In genomic region chr6:162964703-162965140, GRCh38 we compare ENCODE assay signal across 12 cellular contexts.
A peak's percentile ranks its signal among the peaks of the same experiment; 100 is the strongest.
DNase-seq lines count a peak whose midpoint lies in the region; ATAC-seq and TF ChIP-seq lines count a peak whose summit lies in the region.
"Had no signal": no experiment of that assay in that cellular context is flagged by ENCODE, and none has a peak within 500 bp of the region (broad histone marks: within the 10 kb centered on the region; RNA-seq: fewer than 3 reads in every experiment).

No MANE protein-coding gene starts in this region.

- peaks cover 7% of the 10 kb centered on the region for H3K36me3 Mint-ChIP-seq in HFFc6 (ENCODE audit: low read depth)

- intact Hi-C loops in adrenal gland (cut with DNase I) = no loop called here
- intact Hi-C loops in left ventricle myocardium superior (cut with micrococcal nuclease) = no loop called here
- intact Hi-C loops in esophagus muscularis mucosa (cut with DNase I) = no loop called here
- intact Hi-C loops in posterior vena cava (cut with DNase I) = no loop called here

- peak overlapping the region; percentile 48 for H3K4me3 Mint-ChIP-seq in HFFc6
- H3K4me3 Mint-ChIP-seq: activated T-cell treated with anti-CD3 and anti-CD28 coated beads, Interleukin-2, amount 50 U/mL, for 4 hours; T-helper 2 cell treated with Interferon-gamma antibody and Interleukin-4, amounts not matched to agents 5 μg/mL and 100 μg/mL, for 36 hours had no signal

- no peak for TF ChIP-seq EP300 in esophagus muscularis mucosa (IDR thresholded peaks at IDR 0.05)

- peaks cover 52% of the 10 kb centered on the region for H3K4me1 Mint-ChIP-seq in HFFc6 (ENCODE audit: low read depth)

- H3K27ac ChIP-seq in adrenal gland (no peak overlapping the region), esophagus muscularis mucosa (replicated peaks in 1 of 4) (no peak overlapping the region)

- H3K36me3 ChIP-seq in adrenal gland (replicated peaks in 1 of 2) (no peaks in the 10 kb centered on the region), esophagus muscularis mucosa (no peaks in the 10 kb centered on the region)

- H3K9me3 Mint-ChIP-seq in HFFc6 = no peaks in the 10 kb centered on the region
- H3K9me3 Mint-ChIP-seq: activated T-cell treated with anti-CD3 and anti-CD28 coated beads, Interleukin-2, amount 50 U/mL, for 4 hours had no signal

- H3K9me3 ChIP-seq in adrenal gland (replicated peaks in 1 of 3) = no peaks in the 10 kb centered on the region
- no peaks in the 10 kb centered on the region for H3K9me3 ChIP-seq in esophagus muscularis mucosa

- DNase-seq in HFFc6 = peak; percentile 100
- peak in 6 of 7 donors; percentile 22 to 60 (median 28) for DNase-seq in adrenal gland
- peak; percentile 69 for DNase-seq in left ventricle myocardium superior
- DNase-seq in smooth muscle cell of the brain vasculature (ENCODE audit: low read depth, low spot score) = peak; percentile 94
- no peak for DNase-seq in NCI-H1436 (lab: John Stamatoyannopoulos, UW)
- DNase-seq in esophagus muscularis mucosa (ENCODE audit: extremely low spot score) = no peak
- no peak for DNase-seq in posterior vena cava (ENCODE audit: low spot score)
- no peak for DNase-seq in DMS79 treated with DMSO at 0.1 percent for 48 hours (lab: John Stamatoyannopoulos, UW)
- DNase-seq: activated T-cell treated with anti-CD3 and anti-CD28 coated beads, Interleukin-2, amount 50 U/mL, for 4 hours; mesendoderm; NCI-H187 treated with DMSO at 0.1 percent for 48 hours had no signal

- no peak overlapping the region for H3K4me3 ChIP-seq in adrenal gland
- H3K4me3 ChIP-seq in esophagus muscularis mucosa = no peak overlapping the region

- no peaks in the 10 kb centered on the region for H3K4me1 ChIP-seq in adrenal gland (replicated peaks in 1 of 2)
- no peaks in the 10 kb centered on the region for H3K4me1 ChIP-seq in esophagus muscularis mucosa

- H3K27me3 Mint-ChIP-seq in HFFc6 (ENCODE audit: insufficient read depth) = peaks cover 4% of the 10 kb centered on the region

- peak overlapping the region; percentile 89 for H3K27ac Mint-ChIP-seq in HFFc6
- H3K27ac Mint-ChIP-seq: T-helper 2 cell treated with Interferon-gamma antibody and Interleukin-4, amounts not matched to agents 5 μg/mL and 100 μg/mL, for 36 hours had no signal

- peak; percentile 98 for ATAC-seq in left ventricle myocardium superior
- ATAC-seq: activated T-cell treated with anti-CD3 and anti-CD28 coated beads, Interleukin-2, amount 50 U/mL, for 4 hours had no signal

- 48 to 66% (median 52%) methylated on average over 5 of the region's 5 CpGs for WGBS in adrenal gland, 4 donors
- 37% methylated on average over 5 of the region's 5 CpGs for WGBS in esophagus muscularis mucosa

- TF ChIP-seq POLR2A in adrenal gland (IDR thresholded peaks at IDR 0.05) (no peak), esophagus muscularis mucosa (IDR thresholded peaks at IDR 0.05; ENCODE audit: low read depth) (no peak)

- TF ChIP-seq CTCF in HFFc6 (IDR thresholded peaks at IDR 0.05) = no peak
- no peak for TF ChIP-seq CTCF in adrenal gland (IDR thresholded peaks at IDR 0.05)
- TF ChIP-seq CTCF in esophagus muscularis mucosa (IDR thresholded peaks at IDR 0.05) = no peak

- no peaks in the 10 kb centered on the region for H3K27me3 ChIP-seq in adrenal gland
- no peaks in the 10 kb centered on the region for H3K27me3 ChIP-seq in esophagus muscularis mucosa

Comparison
In these comparisons a context has a peak if more than half of its experiments do, and no peak if none do; other contexts are left out.
1. DNase-seq: peak in HFFc6 (single experiment), adrenal gland (6 of 7), left ventricle myocardium superior (single experiment) and smooth muscle cell of the brain vasculature (single experiment); none in NCI-H1436 (single experiment), esophagus muscularis mucosa (single experiment), posterior vena cava (single experiment) and DMS79 treated with DMSO at 0.1 percent for 48 hours (single experiment).